Comparison of ENCODE assay signal across 1 cellular context in the genomic region with DNA sequence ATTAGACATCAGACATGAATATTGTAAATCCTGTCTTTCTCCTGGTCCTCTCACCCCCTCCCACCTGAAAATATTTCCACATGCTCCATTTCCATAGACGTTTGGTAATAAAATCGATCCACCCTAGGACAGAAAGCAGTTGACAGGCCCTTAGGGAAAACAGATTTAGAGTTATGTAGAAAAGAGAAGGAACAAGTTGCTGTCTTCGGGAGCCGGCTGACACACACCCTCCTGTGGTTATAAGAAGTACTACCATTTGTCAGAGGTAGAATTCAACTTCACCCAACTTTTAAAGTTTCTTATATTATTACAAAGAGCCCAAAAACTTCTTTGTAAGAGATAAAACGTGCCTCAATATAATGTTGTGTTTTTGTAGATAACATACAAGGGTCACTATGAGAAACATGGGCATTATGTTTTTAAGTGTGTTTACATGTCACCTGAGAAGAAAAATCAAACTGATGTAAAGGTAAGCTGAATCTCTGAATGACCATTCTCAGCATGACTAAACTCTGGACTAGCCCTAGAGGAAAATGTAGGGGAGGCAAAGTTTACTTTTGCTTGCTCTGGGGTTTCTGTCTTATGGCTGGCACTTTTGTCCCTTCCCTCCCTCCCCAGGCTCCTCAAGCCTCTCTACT.
TF ChIP-seq lines count a peak whose summit lies in the region.

No MANE protein-coding gene starts in this region.

TF ChIP-seq in HepG2, 621 proteins besides CTCF, POLR2A, EP300 and RAD21:
- TF ChIP-seq IRX3 (CRISPR knock-in tag; IDR thresholded peaks at IDR 0.05; ENCODE audit: borderline replicate concordance, low read depth), result no peak
- no peak for TF ChIP-seq ZFP36 (IDR thresholded peaks at IDR 0.05; ENCODE audit: borderline replicate concordance, low read depth, low read length, partially characterized antibody)
- no peak for TF ChIP-seq ZIK1 (CRISPR knock-in tag; IDR thresholded peaks at IDR 0.05; ENCODE audit: borderline replicate concordance, low read depth)
- TF ChIP-seq, protein P1, sequence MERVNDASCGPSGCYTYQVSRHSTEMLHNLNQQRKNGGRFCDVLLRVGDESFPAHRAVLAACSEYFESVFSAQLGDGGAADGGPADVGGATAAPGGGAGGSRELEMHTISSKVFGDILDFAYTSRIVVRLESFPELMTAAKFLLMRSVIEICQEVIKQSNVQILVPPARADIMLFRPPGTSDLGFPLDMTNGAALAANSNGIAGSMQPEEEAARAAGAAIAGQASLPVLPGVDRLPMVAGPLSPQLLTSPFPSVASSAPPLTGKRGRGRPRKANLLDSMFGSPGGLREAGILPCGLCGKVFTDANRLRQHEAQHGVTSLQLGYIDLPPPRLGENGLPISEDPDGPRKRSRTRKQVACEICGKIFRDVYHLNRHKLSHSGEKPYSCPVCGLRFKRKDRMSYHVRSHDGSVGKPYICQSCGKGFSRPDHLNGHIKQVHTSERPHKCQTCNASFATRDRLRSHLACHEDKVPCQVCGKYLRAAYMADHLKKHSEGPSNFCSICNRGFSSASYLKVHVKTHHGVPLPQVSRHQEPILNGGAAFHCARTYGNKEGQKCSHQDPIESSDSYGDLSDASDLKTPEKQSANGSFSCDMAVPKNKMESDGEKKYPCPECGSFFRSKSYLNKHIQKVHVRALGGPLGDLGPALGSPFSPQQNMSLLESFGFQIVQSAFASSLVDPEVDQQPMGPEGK (CRISPR knock-in tag; IDR thresholded peaks at IDR 0.05), result no peak
- TF ChIP-seq STAG1 (CRISPR knock-in tag; IDR thresholded peaks at IDR 0.05), result peak; percentile 65
- TF ChIP-seq ZNF746 (CRISPR knock-in tag; IDR thresholded peaks at IDR 0.05), result no peak
- TF ChIP-seq SMC3 (IDR thresholded peaks at IDR 0.05; ENCODE audit: low read length), result peak; percentile 43; the same call in 1 of the 2 replicates
- no peak for TF ChIP-seq KDM5B (CRISPR knock-in tag; IDR thresholded peaks at IDR 0.05; ENCODE audit: borderline replicate concordance)
- TF ChIP-seq ZMYM3 (CRISPR knock-in tag; IDR thresholded peaks at IDR 0.05), result no peak
- no peak for TF ChIP-seq ZNF557 (CRISPR knock-in tag; IDR thresholded peaks at IDR 0.05)
- no peak for TF ChIP-seq EHMT2 (IDR thresholded peaks at IDR 0.05; ENCODE audit: borderline replicate concordance, low read depth, low read length)
- no peak for TF ChIP-seq ZFP41 (CRISPR knock-in tag; IDR thresholded peaks at IDR 0.05; ENCODE audit: borderline replicate concordance)
- no peak for TF ChIP-seq ZNF788 (CRISPR knock-in tag; IDR thresholded peaks at IDR 0.05; ENCODE audit: borderline replicate concordance)
- TF ChIP-seq ZNF136 (CRISPR knock-in tag; IDR thresholded peaks at IDR 0.05; ENCODE audit: low read depth), result no peak
- TF ChIP-seq, protein P2, sequence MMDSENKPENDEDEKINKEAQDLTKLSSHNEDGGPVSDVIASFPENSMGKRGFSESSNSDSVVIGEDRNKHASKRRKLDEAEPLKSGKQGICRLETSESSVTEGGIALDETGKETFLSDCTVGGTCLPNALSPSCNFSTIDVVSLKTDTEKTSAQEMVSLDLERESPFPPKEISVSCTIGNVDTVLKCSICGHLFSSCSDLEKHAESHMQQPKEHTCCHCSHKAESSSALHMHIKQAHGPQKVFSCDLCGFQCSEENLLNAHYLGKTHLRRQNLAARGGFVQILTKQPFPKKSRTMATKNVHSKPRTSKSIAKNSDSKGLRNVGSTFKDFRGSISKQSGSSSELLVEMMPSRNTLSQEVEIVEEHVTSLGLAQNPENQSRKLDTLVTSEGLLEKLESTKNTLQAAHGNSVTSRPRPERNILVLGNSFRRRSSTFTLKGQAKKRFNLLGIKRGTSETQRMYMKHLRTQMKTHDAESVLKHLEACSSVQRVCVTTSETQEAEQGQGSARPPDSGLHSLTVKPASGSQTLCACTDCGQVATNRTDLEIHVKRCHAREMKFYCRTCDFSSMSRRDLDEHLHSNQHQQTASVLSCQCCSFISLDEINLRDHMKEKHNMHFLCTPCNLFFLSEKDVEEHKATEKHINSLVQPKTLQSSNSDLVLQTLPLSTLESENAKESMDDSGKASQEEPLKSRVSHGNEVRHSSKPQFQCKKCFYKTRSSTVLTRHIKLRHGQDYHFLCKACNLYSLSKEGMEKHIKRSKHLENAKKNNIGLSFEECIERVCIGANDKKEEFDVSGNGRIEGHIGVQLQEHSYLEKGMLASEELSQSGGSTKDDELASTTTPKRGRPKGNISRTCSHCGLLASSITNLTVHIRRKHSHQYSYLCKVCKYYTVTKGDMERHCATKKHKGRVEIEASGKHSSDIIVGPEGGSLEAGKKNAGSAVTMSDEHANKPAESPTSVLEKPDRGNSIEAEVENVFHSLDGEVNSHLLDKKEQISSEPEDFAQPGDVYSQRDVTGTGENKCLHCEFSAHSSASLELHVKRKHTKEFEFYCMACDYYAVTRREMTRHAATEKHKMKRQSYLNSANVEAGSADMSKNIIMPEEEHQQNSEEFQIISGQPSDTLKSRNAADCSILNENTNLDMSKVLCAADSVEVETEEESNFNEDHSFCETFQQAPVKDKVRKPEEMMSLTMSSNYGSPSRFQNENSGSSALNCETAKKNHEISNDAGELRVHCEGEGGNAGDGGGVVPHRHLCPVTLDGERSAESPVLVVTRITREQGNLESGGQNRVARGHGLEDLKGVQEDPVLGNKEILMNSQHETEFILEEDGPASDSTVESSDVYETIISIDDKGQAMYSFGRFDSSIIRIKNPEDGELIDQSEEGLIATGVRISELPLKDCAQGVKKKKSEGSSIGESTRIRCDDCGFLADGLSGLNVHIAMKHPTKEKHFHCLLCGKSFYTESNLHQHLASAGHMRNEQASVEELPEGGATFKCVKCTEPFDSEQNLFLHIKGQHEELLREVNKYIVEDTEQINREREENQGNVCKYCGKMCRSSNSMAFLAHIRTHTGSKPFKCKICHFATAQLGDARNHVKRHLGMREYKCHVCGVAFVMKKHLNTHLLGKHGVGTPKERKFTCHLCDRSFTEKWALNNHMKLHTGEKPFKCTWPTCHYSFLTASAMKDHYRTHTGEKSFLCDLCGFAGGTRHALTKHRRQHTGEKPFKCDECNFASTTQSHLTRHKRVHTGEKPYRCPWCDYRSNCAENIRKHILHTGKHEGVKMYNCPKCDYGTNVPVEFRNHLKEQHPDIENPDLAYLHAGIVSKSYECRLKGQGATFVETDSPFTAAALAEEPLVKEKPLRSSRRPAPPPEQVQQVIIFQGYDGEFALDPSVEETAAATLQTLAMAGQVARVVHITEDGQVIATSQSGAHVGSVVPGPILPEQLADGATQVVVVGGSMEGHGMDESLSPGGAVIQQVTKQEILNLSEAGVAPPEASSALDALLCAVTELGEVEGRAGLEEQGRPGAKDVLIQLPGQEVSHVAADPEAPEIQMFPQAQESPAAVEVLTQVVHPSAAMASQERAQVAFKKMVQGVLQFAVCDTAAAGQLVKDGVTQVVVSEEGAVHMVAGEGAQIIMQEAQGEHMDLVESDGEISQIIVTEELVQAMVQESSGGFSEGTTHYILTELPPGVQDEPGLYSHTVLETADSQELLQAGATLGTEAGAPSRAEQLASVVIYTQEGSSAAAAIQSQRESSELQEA (CRISPR knock-in tag; IDR thresholded peaks at IDR 0.05; ENCODE audit: not compliant biosample characterization), result no peak
- no peak for TF ChIP-seq ZNF605 (CRISPR knock-in tag; IDR thresholded peaks at IDR 0.05)
- TF ChIP-seq KLF13 (CRISPR knock-in tag; IDR thresholded peaks at IDR 0.05), result no peak
- TF ChIP-seq, protein P3, sequence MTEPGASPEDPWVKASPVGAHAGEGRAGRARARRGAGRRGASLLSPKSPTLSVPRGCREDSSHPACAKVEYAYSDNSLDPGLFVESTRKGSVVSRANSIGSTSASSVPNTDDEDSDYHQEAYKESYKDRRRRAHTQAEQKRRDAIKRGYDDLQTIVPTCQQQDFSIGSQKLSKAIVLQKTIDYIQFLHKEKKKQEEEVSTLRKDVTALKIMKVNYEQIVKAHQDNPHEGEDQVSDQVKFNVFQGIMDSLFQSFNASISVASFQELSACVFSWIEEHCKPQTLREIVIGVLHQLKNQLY (CRISPR knock-in tag; IDR thresholded peaks at IDR 0.05), result no peak
